1 cellular context compared by ENCODE assay signal in genomic region chr19:47891923-47892666, GRCh38.
A peak's percentile ranks its signal among the peaks of the same experiment; 100 is the strongest.
TF ChIP-seq lines count a peak whose summit lies in the region.

No MANE protein-coding gene starts in this region.

TF ChIP-seq in K562, 482 proteins besides CTCF, POLR2A, EP300 and RAD21 (continued from another document and continues in another):
- TF ChIP-seq, protein P1, sequence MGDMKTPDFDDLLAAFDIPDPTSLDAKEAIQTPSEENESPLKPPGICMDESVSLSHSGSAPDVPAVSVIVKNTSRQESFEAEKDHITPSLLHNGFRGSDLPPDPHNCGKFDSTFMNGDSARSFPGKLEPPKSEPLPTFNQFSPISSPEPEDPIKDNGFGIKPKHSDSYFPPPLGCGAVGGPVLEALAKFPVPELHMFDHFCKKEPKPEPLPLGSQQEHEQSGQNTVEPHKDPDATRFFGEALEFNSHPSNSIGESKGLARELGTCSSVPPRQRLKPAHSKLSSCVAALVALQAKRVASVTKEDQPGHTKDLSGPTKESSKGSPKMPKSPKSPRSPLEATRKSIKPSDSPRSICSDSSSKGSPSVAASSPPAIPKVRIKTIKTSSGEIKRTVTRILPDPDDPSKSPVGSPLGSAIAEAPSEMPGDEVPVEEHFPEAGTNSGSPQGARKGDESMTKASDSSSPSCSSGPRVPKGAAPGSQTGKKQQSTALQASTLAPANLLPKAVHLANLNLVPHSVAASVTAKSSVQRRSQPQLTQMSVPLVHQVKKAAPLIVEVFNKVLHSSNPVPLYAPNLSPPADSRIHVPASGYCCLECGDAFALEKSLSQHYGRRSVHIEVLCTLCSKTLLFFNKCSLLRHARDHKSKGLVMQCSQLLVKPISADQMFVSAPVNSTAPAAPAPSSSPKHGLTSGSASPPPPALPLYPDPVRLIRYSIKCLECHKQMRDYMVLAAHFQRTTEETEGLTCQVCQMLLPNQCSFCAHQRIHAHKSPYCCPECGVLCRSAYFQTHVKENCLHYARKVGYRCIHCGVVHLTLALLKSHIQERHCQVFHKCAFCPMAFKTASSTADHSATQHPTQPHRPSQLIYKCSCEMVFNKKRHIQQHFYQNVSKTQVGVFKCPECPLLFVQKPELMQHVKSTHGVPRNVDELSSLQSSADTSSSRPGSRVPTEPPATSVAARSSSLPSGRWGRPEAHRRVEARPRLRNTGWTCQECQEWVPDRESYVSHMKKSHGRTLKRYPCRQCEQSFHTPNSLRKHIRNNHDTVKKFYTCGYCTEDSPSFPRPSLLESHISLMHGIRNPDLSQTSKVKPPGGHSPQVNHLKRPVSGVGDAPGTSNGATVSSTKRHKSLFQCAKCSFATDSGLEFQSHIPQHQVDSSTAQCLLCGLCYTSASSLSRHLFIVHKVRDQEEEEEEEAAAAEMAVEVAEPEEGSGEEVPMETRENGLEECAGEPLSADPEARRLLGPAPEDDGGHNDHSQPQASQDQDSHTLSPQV (IDR thresholded peaks at IDR 0.05): no peak; the same call in 1 of the 2 replicates
- TF ChIP-seq, protein P2, sequence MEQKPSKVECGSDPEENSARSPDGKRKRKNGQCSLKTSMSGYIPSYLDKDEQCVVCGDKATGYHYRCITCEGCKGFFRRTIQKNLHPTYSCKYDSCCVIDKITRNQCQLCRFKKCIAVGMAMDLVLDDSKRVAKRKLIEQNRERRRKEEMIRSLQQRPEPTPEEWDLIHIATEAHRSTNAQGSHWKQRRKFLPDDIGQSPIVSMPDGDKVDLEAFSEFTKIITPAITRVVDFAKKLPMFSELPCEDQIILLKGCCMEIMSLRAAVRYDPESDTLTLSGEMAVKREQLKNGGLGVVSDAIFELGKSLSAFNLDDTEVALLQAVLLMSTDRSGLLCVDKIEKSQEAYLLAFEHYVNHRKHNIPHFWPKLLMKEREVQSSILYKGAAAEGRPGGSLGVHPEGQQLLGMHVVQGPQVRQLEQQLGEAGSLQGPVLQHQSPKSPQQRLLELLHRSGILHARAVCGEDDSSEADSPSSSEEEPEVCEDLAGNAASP (IDR thresholded peaks at IDR 0.05): no peak
- peak; percentile 99 for TF ChIP-seq LEF1 (IDR thresholded peaks at IDR 0.05)
- TF ChIP-seq CREB3 (tag; conservative IDR thresholded peaks at IDR 0.05; ENCODE audit: low read depth): no peak; the same call in 1 of the 2 replicates
- no peak for TF ChIP-seq BRCA1 (IDR thresholded peaks at IDR 0.05)
- TF ChIP-seq BRCA1 (CRISPR knock-in tag; IDR thresholded peaks at IDR 0.05): no peak
- TF ChIP-seq NFIC (IDR thresholded peaks at IDR 0.05): peak; percentile 97
- no peak for TF ChIP-seq REST (CRISPR knock-in tag; IDR thresholded peaks at IDR 0.05; ENCODE audit: low read depth)
- no peak for TF ChIP-seq SAFB (IDR thresholded peaks at IDR 0.05; ENCODE audit: borderline replicate concordance, low read depth, low read length)
- TF ChIP-seq ZKSCAN3 (CRISPR knock-in tag; IDR thresholded peaks at IDR 0.05): no peak
- no peak for TF ChIP-seq SRSF7 (optimal IDR thresholded peaks at IDR 0.05; ENCODE audit: low read depth, low read length)
- no peak for TF ChIP-seq ZNF785 (CRISPR knock-in tag; IDR thresholded peaks at IDR 0.05)
- TF ChIP-seq YBX1 (IDR thresholded peaks at IDR 0.05): no peak
- no peak for TF ChIP-seq RBM15 (IDR thresholded peaks at IDR 0.05; ENCODE audit: insufficient read depth, low read length)
- TF ChIP-seq HIVEP1 (CRISPR knock-in tag; IDR thresholded peaks at IDR 0.05): no peak
- no peak for TF ChIP-seq FOXP4 (CRISPR knock-in tag; IDR thresholded peaks at IDR 0.05; ENCODE audit: borderline replicate concordance)
- TF ChIP-seq PRMT5 (CRISPR knock-in tag; IDR thresholded peaks at IDR 0.05): no peak
- peak; percentile 95 for TF ChIP-seq NCOA1 (IDR thresholded peaks at IDR 0.05; ENCODE audit: low read depth)
- TF ChIP-seq FOS (IDR thresholded peaks at IDR 0.05; ENCODE audit: extremely low read depth, insufficient read length): peak; percentile 88
- peak; percentile 88 for TF ChIP-seq FOSL1 (tag; conservative IDR thresholded peaks at IDR 0.05)
- TF ChIP-seq KDM1A (IDR thresholded peaks at IDR 0.05): peak; percentile 98 to 99
- TF ChIP-seq, protein P3, sequence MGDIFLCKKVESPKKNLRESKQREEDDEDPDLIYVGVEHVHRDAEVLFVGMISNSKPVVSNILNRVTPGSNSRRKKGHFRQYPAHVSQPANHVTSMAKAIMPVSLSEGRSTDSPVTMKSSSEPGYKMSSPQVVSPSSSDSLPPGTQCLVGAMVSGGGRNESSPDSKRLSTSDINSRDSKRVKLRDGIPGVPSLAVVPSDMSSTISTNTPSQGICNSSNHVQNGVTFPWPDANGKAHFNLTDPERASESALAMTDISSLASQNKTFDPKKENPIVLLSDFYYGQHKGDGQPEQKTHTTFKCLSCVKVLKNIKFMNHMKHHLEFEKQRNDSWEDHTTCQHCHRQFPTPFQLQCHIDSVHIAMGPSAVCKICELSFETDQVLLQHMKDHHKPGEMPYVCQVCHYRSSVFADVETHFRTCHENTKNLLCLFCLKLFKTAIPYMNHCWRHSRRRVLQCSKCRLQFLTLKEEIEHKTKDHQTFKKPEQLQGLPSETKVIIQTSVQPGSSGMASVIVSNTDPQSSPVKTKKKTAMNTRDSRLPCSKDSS (IDR thresholded peaks at IDR 0.05; ENCODE audit: low read depth, partially characterized antibody): peak; percentile 73
- no peak for TF ChIP-seq SNIP1 (IDR thresholded peaks at IDR 0.05; ENCODE audit: low read depth)
- no peak for TF ChIP-seq HDAC6 (IDR thresholded peaks at IDR 0.05; ENCODE audit: low read depth, low read length)
- TF ChIP-seq ZBTB7A (IDR thresholded peaks at IDR 0.05; ENCODE audit: borderline replicate concordance, control insufficient read depth, low read depth, low read length): no peak
- no peak for TF ChIP-seq ZNF217 (CRISPR knock-in tag; IDR thresholded peaks at IDR 0.05)
- no peak for TF ChIP-seq CAMTA2 (CRISPR knock-in tag; conservative IDR thresholded peaks at IDR 0.05)
- TF ChIP-seq MEF2A (IDR thresholded peaks at IDR 0.05; ENCODE audit: control insufficient read depth, low read depth, low read length): peak; percentile 72
- TF ChIP-seq, protein P4, sequence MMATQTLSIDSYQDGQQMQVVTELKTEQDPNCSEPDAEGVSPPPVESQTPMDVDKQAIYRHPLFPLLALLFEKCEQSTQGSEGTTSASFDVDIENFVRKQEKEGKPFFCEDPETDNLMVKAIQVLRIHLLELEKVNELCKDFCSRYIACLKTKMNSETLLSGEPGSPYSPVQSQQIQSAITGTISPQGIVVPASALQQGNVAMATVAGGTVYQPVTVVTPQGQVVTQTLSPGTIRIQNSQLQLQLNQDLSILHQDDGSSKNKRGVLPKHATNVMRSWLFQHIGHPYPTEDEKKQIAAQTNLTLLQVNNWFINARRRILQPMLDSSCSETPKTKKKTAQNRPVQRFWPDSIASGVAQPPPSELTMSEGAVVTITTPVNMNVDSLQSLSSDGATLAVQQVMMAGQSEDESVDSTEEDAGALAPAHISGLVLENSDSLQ (IDR thresholded peaks at IDR 0.05): peak; percentile 98
- TF ChIP-seq BRF1 (IDR thresholded peaks at IDR 0.05; ENCODE audit: borderline replicate concordance, extremely low read depth, insufficient read length): no peak
- TF ChIP-seq CREB1 (IDR thresholded peaks at IDR 0.05): peak; percentile 64
- TF ChIP-seq CREB1 (CRISPR knock-in tag; IDR thresholded peaks at IDR 0.05): peak; percentile 50; the same call in 1 of the 2 replicates
- peak; percentile 26; the same call in 1 of the 2 replicates for TF ChIP-seq PBX2 (CRISPR knock-in tag; IDR thresholded peaks at IDR 0.05; ENCODE audit: low read depth)
- TF ChIP-seq PBX2 (tag; conservative IDR thresholded peaks at IDR 0.05; ENCODE audit: low read depth): peak; percentile 93
- no peak for TF ChIP-seq ZNF121 (CRISPR knock-in tag; conservative IDR thresholded peaks at IDR 0.05)
- peak; percentile 90 for TF ChIP-seq MEF2D (tag; conservative IDR thresholded peaks at IDR 0.05; ENCODE audit: low read depth)
- TF ChIP-seq HINFP (tag; conservative IDR thresholded peaks at IDR 0.05; ENCODE audit: low read depth): no peak
- TF ChIP-seq PTRF (tag; IDR thresholded peaks at IDR 0.05): no peak
- no peak for TF ChIP-seq ZNF707 (CRISPR knock-in tag; conservative IDR thresholded peaks at IDR 0.05)
- TF ChIP-seq SMAD3 (CRISPR knock-in tag; conservative IDR thresholded peaks at IDR 0.05): peak; percentile 93
- TF ChIP-seq, protein P5, sequence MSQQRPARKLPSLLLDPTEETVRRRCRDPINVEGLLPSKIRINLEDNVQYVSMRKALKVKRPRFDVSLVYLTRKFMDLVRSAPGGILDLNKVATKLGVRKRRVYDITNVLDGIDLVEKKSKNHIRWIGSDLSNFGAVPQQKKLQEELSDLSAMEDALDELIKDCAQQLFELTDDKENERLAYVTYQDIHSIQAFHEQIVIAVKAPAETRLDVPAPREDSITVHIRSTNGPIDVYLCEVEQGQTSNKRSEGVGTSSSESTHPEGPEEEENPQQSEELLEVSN (IDR thresholded peaks at IDR 0.05; ENCODE audit: borderline replicate concordance in 1 of 2, extremely low read depth in 1 of 2, insufficient read depth in 1 of 2, insufficient read length in 1 of 2, low read depth in 1 of 2, low read length in 1 of 2, poor library complexity in 1 of 2, severe bottlenecking in 1 of 2): no peak
- TF ChIP-seq MCM5 (IDR thresholded peaks at IDR 0.05; ENCODE audit: low read depth): no peak
